1 cellular context compared by ENCODE assay signal in genomic region chr11:76880314-76880713, GRCh38.
TF ChIP-seq lines count a peak whose summit lies in the region.

No MANE protein-coding gene starts in this region.

TF ChIP-seq in K562, 482 proteins besides CTCF, POLR2A, EP300 and RAD21 (continued from another document):
- TF ChIP-seq, protein P1, sequence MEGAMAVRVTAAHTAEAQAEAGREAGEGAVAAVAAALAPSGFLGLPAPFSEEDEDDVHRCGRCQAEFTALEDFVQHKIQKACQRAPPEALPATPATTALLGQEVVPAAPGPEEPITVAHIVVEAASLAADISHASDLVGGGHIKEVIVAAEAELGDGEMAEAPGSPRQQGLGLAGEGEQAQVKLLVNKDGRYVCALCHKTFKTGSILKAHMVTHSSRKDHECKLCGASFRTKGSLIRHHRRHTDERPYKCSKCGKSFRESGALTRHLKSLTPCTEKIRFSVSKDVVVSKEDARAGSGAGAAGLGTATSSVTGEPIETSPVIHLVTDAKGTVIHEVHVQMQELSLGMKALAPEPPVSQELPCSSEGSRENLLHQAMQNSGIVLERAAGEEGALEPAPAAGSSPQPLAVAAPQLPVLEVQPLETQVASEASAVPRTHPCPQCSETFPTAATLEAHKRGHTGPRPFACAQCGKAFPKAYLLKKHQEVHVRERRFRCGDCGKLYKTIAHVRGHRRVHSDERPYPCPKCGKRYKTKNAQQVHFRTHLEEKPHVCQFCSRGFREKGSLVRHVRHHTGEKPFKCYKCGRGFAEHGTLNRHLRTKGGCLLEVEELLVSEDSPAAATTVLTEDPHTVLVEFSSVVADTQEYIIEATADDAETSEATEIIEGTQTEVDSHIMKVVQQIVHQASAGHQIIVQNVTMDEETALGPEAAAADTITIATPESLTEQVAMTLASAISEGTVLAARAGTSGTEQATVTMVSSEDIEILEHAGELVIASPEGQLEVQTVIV (CRISPR knock-in tag; IDR thresholded peaks at IDR 0.05; ENCODE audit: borderline replicate concordance), result no peak
- TF ChIP-seq, protein P2, sequence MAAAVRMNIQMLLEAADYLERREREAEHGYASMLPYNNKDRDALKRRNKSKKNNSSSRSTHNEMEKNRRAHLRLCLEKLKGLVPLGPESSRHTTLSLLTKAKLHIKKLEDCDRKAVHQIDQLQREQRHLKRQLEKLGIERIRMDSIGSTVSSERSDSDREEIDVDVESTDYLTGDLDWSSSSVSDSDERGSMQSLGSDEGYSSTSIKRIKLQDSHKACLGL (CRISPR knock-in tag; IDR thresholded peaks at IDR 0.05; ENCODE audit: borderline replicate concordance, poor library complexity, severe bottlenecking), result no peak
- TF ChIP-seq GABPB1 (CRISPR knock-in tag; IDR thresholded peaks at IDR 0.05) (no peak), CBX5 (IDR thresholded peaks at IDR 0.05; ENCODE audit: borderline replicate concordance, low read depth) (no peak), CBX8 (IDR thresholded peaks at IDR 0.05; ENCODE audit: borderline replicate concordance, extremely low read depth, low read depth, low read length, poor library complexity, severe bottlenecking) (no peak), SNAPC5 (CRISPR knock-in tag; IDR thresholded peaks at IDR 0.05) (no peak), TARDBP (IDR thresholded peaks at IDR 0.05) (no peak)
